ENCODE assay signal across 10 cellular contexts in the genomic region with DNA sequence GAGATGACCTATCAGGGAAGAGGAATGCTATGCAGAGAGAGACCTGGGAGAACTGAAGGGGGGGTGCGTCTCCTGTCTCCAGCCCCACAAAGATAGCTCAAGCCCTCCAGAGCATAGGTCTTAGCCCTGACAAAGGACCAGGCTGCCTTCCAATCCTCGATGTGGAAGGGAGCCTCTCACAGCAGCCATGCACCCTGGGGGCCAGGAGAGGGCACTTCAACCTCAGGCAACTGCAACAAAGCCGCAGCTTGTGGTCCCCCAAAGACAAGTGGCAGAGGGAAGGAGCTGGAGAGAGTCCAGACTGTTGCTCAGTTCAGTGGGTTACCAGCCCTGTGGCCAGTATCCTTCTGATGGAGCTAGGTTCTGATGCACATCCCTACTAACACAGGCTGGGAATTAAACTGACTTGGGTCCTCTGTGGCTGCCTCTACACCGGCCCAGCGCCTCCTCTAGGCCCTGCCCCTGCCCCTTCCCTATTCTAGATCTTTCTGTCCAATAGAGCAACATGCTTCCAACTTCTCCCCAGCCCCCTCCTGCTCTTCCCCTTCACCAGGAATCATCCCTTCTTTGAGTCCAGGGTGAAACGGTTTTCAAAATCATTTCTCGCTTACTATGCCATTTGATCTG.
DNase-seq lines count a peak whose midpoint lies in the region; ATAC-seq, FAIRE-seq and TF ChIP-seq lines count a peak whose summit lies in the region.
"Had no signal": no experiment of that assay in that cellular context is flagged by ENCODE, and none has a peak within 500 bp of the region (broad histone marks: within the 10 kb centered on the region; RNA-seq: fewer than 3 reads in every experiment).

No MANE protein-coding gene starts in this region.

- H3K36me3 ChIP-seq in NT2/D1 (ENCODE audit: insufficient read depth, insufficient read length, low read length) (no peaks in the 10 kb centered on the region), HepG2 (replicated peaks in 1 of 2; ENCODE audit: control insufficient read depth in 1 of 2, insufficient read depth in 2 of 2, low read length in 2 of 2) (no peaks in the 10 kb centered on the region), tibial artery (no peaks in the 10 kb centered on the region)
- H3K36me3 ChIP-seq in naive thymus-derived CD4-positive, alpha-beta T cell (ENCODE audit: control insufficient read depth in 2 of 3, insufficient read depth in 3 of 3, low read length in 3 of 3) = no peaks in the 10 kb centered on the region
- H3K36me3 ChIP-seq: SJSA1 had no signal

- no peaks in the 10 kb centered on the region for H3K9me3 Mint-ChIP-seq in chondrocyte (ENCODE audit: low read depth)
- H3K9me3 Mint-ChIP-seq in naive thymus-derived CD4-positive, alpha-beta T cell = no peaks in the 10 kb centered on the region

- CTCF ChIA-PET in HepG2 (lab: Yijun Ruan, JAX; ENCODE audit: low intra/inter-chr PET ratio, low total read pairs) = interaction anchor here (0.7 to 1.1 kb wide), 2 partner anchors 124 to 244 kb away, joined by 3 to 6 read pairs; no protein-coding TSS in a partner anchor
- CTCF ChIA-PET in naive thymus-derived CD4-positive, alpha-beta T cell (lab: Charles Lee) = no interaction called here

- H3K4me1 ChIP-seq in NT2/D1 (ENCODE audit: insufficient read depth, insufficient read length) = no peaks in the 10 kb centered on the region
- H3K4me1 ChIP-seq in HepG2 (ENCODE audit: insufficient read depth, low read length) = no peaks in the 10 kb centered on the region
- no peaks in the 10 kb centered on the region for H3K4me1 ChIP-seq in tibial artery
- H3K4me1 ChIP-seq in naive thymus-derived CD4-positive, alpha-beta T cell (ENCODE audit: control insufficient read depth in 2 of 2, insufficient read depth in 2 of 2, low read length in 2 of 2) = no peaks in the 10 kb centered on the region
- H3K4me1 ChIP-seq: SJSA1 had no signal

- H3K79me2 ChIP-seq in HepG2 (ENCODE audit: insufficient read depth, low read length) = no peaks in the 10 kb centered on the region

- no peak overlapping the region for H3K4me2 ChIP-seq in HepG2 (ENCODE audit: low read depth, low read length)

- H3K9me3 ChIP-seq in NT2/D1 (ENCODE audit: insufficient read depth, low read length) (no peaks in the 10 kb centered on the region), HepG2 (ENCODE audit: low read length) (no peaks in the 10 kb centered on the region), tibial artery (no peaks in the 10 kb centered on the region)
- H3K9me3 ChIP-seq in naive thymus-derived CD4-positive, alpha-beta T cell (ENCODE audit: control insufficient read depth in 2 of 3, low read length in 3 of 3) = no peaks in the 10 kb centered on the region
- H3K9me3 ChIP-seq: SJSA1 had no signal

- H3K4me3 ChIP-seq in NT2/D1 (ENCODE audit: insufficient read length, low read depth) = no peak overlapping the region
- no peak overlapping the region for H3K4me3 ChIP-seq in HepG2 (replicated peaks in 1 of 3; ENCODE audit: insufficient read depth in 1 of 3, low read depth in 2 of 3, low read length in 3 of 3)
- H3K4me3 ChIP-seq in tibial artery = no peak overlapping the region
- H3K4me3 ChIP-seq in naive thymus-derived CD4-positive, alpha-beta T cell (ENCODE audit: low read length) = no peak overlapping the region
- H3K4me3 ChIP-seq: SJSA1, skin epidermis had no signal

- no peak overlapping the region for H3K4me3 Mint-ChIP-seq in chondrocyte (ENCODE audit: unreplicated experiment)
- no peak overlapping the region for H3K4me3 Mint-ChIP-seq in naive thymus-derived CD4-positive, alpha-beta T cell

- no peak for TF ChIP-seq POLR2A in HepG2 (IDR thresholded peaks at IDR 0.05; ENCODE audit: insufficient read depth in 1 of 2, low read depth in 2 of 2, low read length in 2 of 2)

- H3K36me3 Mint-ChIP-seq in chondrocyte (ENCODE audit: low read depth) = no peaks in the 10 kb centered on the region
- H3K36me3 Mint-ChIP-seq in naive thymus-derived CD4-positive, alpha-beta T cell = no peaks in the 10 kb centered on the region

- H4K20me1 ChIP-seq in HepG2 (ENCODE audit: insufficient read depth, low read length) = no peaks in the 10 kb centered on the region

- ATAC-seq in GM19395 (IDR thresholded peaks at IDR 0.05; ENCODE audit: unreplicated experiment) (peak; percentile 78), HepG2 (peak; percentile 99)
- no peak for ATAC-seq in naive thymus-derived CD4-positive, alpha-beta T cell

- TF ChIP-seq CTCF in chondrocyte (IDR thresholded peaks at IDR 0.05) (peak; percentile 78), HepG2 (CRISPR knock-in tag; IDR thresholded peaks at IDR 0.05) (peak; percentile 87), tibial artery (IDR thresholded peaks at IDR 0.05) (peak; percentile 38 to 49)

- H3K27ac ChIP-seq in HepG2 (ENCODE audit: extremely low read length, insufficient read depth, low read length) (no peak overlapping the region), tibial artery (no peak overlapping the region)
- no peak overlapping the region for H3K27ac ChIP-seq in naive thymus-derived CD4-positive, alpha-beta T cell (ENCODE audit: low read depth, low read length)
- H3K27ac ChIP-seq: SJSA1, skin epidermis had no signal

- no peaks in the 10 kb centered on the region for H3K27me3 ChIP-seq in NT2/D1 (ENCODE audit: insufficient read depth, insufficient read length)
- 0 out of 5 replicates have a peak, but pooled peaks cover 0 to 1% of the 10 kb centered on the region in 2 experiments for H3K27me3 ChIP-seq in HepG2 (ENCODE audit: control insufficient read depth in 1 of 2, insufficient read depth in 2 of 2, low read length in 2 of 2)
- no peaks in the 10 kb centered on the region for H3K27me3 ChIP-seq in tibial artery
- H3K27me3 ChIP-seq in naive thymus-derived CD4-positive, alpha-beta T cell (ENCODE audit: control insufficient read depth in 2 of 2, insufficient read depth in 2 of 2, low read length in 2 of 2) = no peaks in the 10 kb centered on the region
- H3K27me3 ChIP-seq: SJSA1 had no signal

- peaks cover 46% of the 10 kb centered on the region for H3K27me3 Mint-ChIP-seq in chondrocyte (ENCODE audit: low read depth)
- H3K27me3 Mint-ChIP-seq in naive thymus-derived CD4-positive, alpha-beta T cell = peaks cover 3 to 24% (median 19%) of the 10 kb centered on the region in 5 donors

- TF ChIP-seq EP300 in HepG2 (IDR thresholded peaks at IDR 0.05; ENCODE audit: low read depth in 2 of 2, low read length in 2 of 2) = no peak
- no peak for TF ChIP-seq EP300 in HepG2 (CRISPR knock-in tag; IDR thresholded peaks at IDR 0.05; ENCODE audit: borderline replicate concordance)

- intact Hi-C loops in HepG2 (cut with micrococcal nuclease; ENCODE audit: unreplicated experiment) (loop anchor here (1.0 kb wide), 1 partner anchor 125 kb away; no protein-coding TSS in a partner anchor), tibial artery (cut with DNase I; ENCODE audit: low total_unique reads) (no loop called here)
- intact Hi-C loops in naive thymus-derived CD4-positive, alpha-beta T cell (cut with micrococcal nuclease) = no loop called here

- POLR2A ChIA-PET in HepG2 (lab: Yijun Ruan, JAX) = no interaction called here
- POLR2A ChIA-PET in naive thymus-derived CD4-positive, alpha-beta T cell (lab: Charles Lee) = no interaction called here

- H2AFZ ChIP-seq in HepG2 (ENCODE audit: low read length) = no peak overlapping the region

- DNase-seq in DMS 273 (lab: John Stamatoyannopoulos, UW; ENCODE audit: unreplicated experiment) (peak; percentile 88), KBM-7 (peak; percentile 53), NT2/D1 (ENCODE audit: low read depth, low spot score) (peak; percentile 94), chondrocyte (ENCODE audit: low spot score) (no peak), HepG2 (ENCODE audit: low spot score) (peak; percentile 38), tibial artery (peak in 1 of 2 donors; percentile 22)
- no peak for DNase-seq in naive thymus-derived CD4-positive, alpha-beta T cell

- no peak for FAIRE-seq in HepG2 (lab: Jason Lieb, UNC)

- no peak overlapping the region for H3K27ac Mint-ChIP-seq in chondrocyte (ENCODE audit: unreplicated experiment)
- no peak overlapping the region for H3K27ac Mint-ChIP-seq in naive thymus-derived CD4-positive, alpha-beta T cell

- no peaks in the 10 kb centered on the region for H3K4me1 Mint-ChIP-seq in chondrocyte (ENCODE audit: low read depth)
- peaks cover 0 to 3% (median 0%) of the 10 kb centered on the region in 7 donors for H3K4me1 Mint-ChIP-seq in naive thymus-derived CD4-positive, alpha-beta T cell

- no peak overlapping the region for H3K9ac ChIP-seq in NT2/D1 (ENCODE audit: insufficient read length, low read depth)
- no peak overlapping the region for H3K9ac ChIP-seq in HepG2 (ENCODE audit: insufficient read depth, low read depth, low read length)

- 20% methylated on average over 7 of the region's 7 CpGs for WGBS in HepG2 (ENCODE audit: low lambda C conversion rate)

- in situ Hi-C loops in KBM-7 (cut with MboI; ENCODE audit: low pct_unique_long_range_greater_than_20kb, low sequenced_read_pairs) = no loop called here
- in situ Hi-C loops in HepG2 (cut with HindIII; ENCODE audit: extremely low pct_ligation_motif_present, low pct_unique_long_range_greater_than_20kb) = loop anchor here (10.0 to 25.0 kb wide), 2 partner anchors 122 to 1765 kb away; no protein-coding TSS in a partner anchor

- no TSS peak for BruUV-seq in HepG2 (replicated peaks; lab: Mats Ljungman, UMichigan)

- peak; percentile 65; the same call in 1 of the 2 replicates for TF ChIP-seq RAD21 in HepG2 (CRISPR knock-in tag; IDR thresholded peaks at IDR 0.05)

TF ChIP-seq in HepG2, 621 proteins besides CTCF, POLR2A, EP300 and RAD21:
- no peak for TF ChIP-seq YY1 (IDR thresholded peaks at IDR 0.05; ENCODE audit: insufficient read depth, insufficient replicate concordance, low read depth, low read length)
- TF ChIP-seq STAG1 (CRISPR knock-in tag; IDR thresholded peaks at IDR 0.05) = peak; percentile 87
- peak; percentile 50 for TF ChIP-seq SMC3 (IDR thresholded peaks at IDR 0.05; ENCODE audit: low read length)

Comparison
In these comparisons a context has a peak if more than half of its experiments do, and no peak if none do; other contexts are left out.
1. DNase-seq: peak in DMS 273 (single experiment), KBM-7 (single experiment), NT2/D1 (single experiment) and HepG2 (single experiment); none in chondrocyte (single experiment) and naive thymus-derived CD4-positive, alpha-beta T cell (0 of 9).
2. Peak in every context shown above with its lines, with median percentiles within 50 percentile points of each other: CTCF ChIP-seq.